In genomic region chr5:968953-969352, GRCh38 we compare ENCODE assay signal across 26 cellular contexts. TPM values are rescaled to one million over a fixed set of nuclear protein-coding genes. Genes with fewer than 3 reads are reported as not detected.
DNase-seq lines count a peak whose midpoint lies in the region; ATAC-seq and TF ChIP-seq lines count a peak whose summit lies in the region.
"Had no signal": no experiment of that assay in that cellular context is flagged by ENCODE, and none has a peak within 500 bp of the region (broad histone marks: within the 10 kb centered on the region; RNA-seq: fewer than 3 reads in every experiment).

No MANE protein-coding gene starts in this region.

- peaks cover 4% of the 10 kb centered on the region for H3K36me3 Mint-ChIP-seq in T-helper 1 cell treated with Interleukin-12 subunit alpha and Interleukin-12 subunit beta and Interleukin-4 antibody, amounts not matched to agents 30 μg/mL and 1 μg/mL, for 36 hours (ENCODE audit: low read depth)
- peaks cover 6% of the 10 kb centered on the region for H3K36me3 Mint-ChIP-seq in T-helper 17 cell (ENCODE audit: low read depth)
- peaks cover 10% of the 10 kb centered on the region for H3K36me3 Mint-ChIP-seq in nephron progenitor cell (ENCODE audit: low read depth)
- H3K36me3 Mint-ChIP-seq: CD8-positive, alpha-beta T cell; stimulated activated naive B cell treated with anti-CD40 and anti-IgM and Interleukin-4, amounts not matched to agents 10 μg/mL and 1 μg/mL and 100 μg/mL, for 72 hours had no signal

- no peak overlapping the region for H3K27ac Mint-ChIP-seq in T-helper 1 cell treated with Interleukin-12 subunit alpha and Interleukin-12 subunit beta and Interleukin-4 antibody, amounts not matched to agents 30 μg/mL and 1 μg/mL, for 36 hours
- H3K27ac Mint-ChIP-seq in T-helper 17 cell (peak overlapping the region; percentile 43), nephron progenitor cell (peak overlapping the region; percentile 13)
- H3K27ac Mint-ChIP-seq: activated B cell treated with CpG ODN at 0.5 μM for 24 hours; CD8-positive, alpha-beta T cell; stimulated activated naive B cell treated with anti-CD40 and anti-IgM and Interleukin-4, amounts not matched to agents 10 μg/mL and 1 μg/mL and 100 μg/mL, for 72 hours had no signal

- H3K9me3 Mint-ChIP-seq in T-helper 1 cell treated with Interleukin-12 subunit alpha and Interleukin-12 subunit beta and Interleukin-4 antibody, amounts not matched to agents 30 μg/mL and 1 μg/mL, for 36 hours = peaks cover 4% of the 10 kb centered on the region
- peaks cover 30% of the 10 kb centered on the region for H3K9me3 Mint-ChIP-seq in nephron progenitor cell
- H3K9me3 Mint-ChIP-seq: CD8-positive, alpha-beta T cell had no signal

- no peak for TF ChIP-seq CTCF in nephron progenitor cell (IDR thresholded peaks at IDR 0.05)

- intact Hi-C loops in cardiac septum (cut with DNase I) = no loop called here

- H3K4me3 Mint-ChIP-seq in T-helper 1 cell treated with Interleukin-12 subunit alpha and Interleukin-12 subunit beta and Interleukin-4 antibody, amounts not matched to agents 30 μg/mL and 1 μg/mL, for 36 hours = peak overlapping the region; percentile 61
- H3K4me3 Mint-ChIP-seq in T-helper 17 cell = no peak overlapping the region
- no peak overlapping the region for H3K4me3 Mint-ChIP-seq in nephron progenitor cell
- H3K4me3 Mint-ChIP-seq: activated B cell treated with CpG ODN at 0.5 μM for 24 hours; stimulated activated naive B cell treated with anti-CD40 and anti-IgM and Interleukin-4, amounts not matched to agents 10 μg/mL and 1 μg/mL and 100 μg/mL, for 72 hours had no signal

- no peak for ATAC-seq in T-helper 17 cell
- ATAC-seq: HepG2; PC-3; stimulated activated naive B cell treated with anti-CD40 and anti-IgM and Interleukin-4, amounts not matched to agents 10 μg/mL and 1 μg/mL and 100 μg/mL, for 72 hours had no signal

- H3K4me1 Mint-ChIP-seq in T-helper 1 cell treated with Interleukin-12 subunit alpha and Interleukin-12 subunit beta and Interleukin-4 antibody, amounts not matched to agents 30 μg/mL and 1 μg/mL, for 36 hours (ENCODE audit: low read depth) = peaks cover 25% of the 10 kb centered on the region
- H3K4me1 Mint-ChIP-seq in T-helper 17 cell (peaks cover 16% of the 10 kb centered on the region), nephron progenitor cell (peaks cover 25% of the 10 kb centered on the region)

- no peak for DNase-seq in T-helper 1 cell
- DNase-seq in T-helper 17 cell = no peak
- peak; percentile 43 for DNase-seq in cardiac septum (ENCODE audit: low spot score)
- DNase-seq in nephron progenitor cell = no peak
- DNase-seq in 8988T = no peak
- no peak for DNase-seq in SIG-M5 treated with dmso at 0.1 percent for 504 hours (lab: John Stamatoyannopoulos, UW; ENCODE audit: unreplicated experiment)
- DNase-seq in NCI-H1694 (lab: John Stamatoyannopoulos, UW) = no peak
- DNase-seq: activated B cell treated with CpG ODN at 0.5 μM for 24 hours; activated CD4-positive, alpha-beta T cell treated with anti-CD3 and anti-CD28 coated beads, Interleukin-2, amount 50 U/mL, for 4 hours; activated CD8-positive, alpha-beta memory T cell treated with anti-CD3 and anti-CD28 coated beads, Interleukin-2, amount 50 U/mL, for 48 hours; activated effector memory CD4-positive, alpha-beta T cell treated with anti-CD3 and anti-CD28 coated beads, Interleukin-2, amount 50 U/mL, for 16 hours; DMS153; kidney; NCI-H1092; NCI-H524 treated with DMSO at 0.1 percent for 48 hours; NK-92 treated with Interleukin-12 subunit alpha and Interleukin-12 subunit beta, amount 100 ng/mL, for 24 hours; PC-3; stimulated activated naive B cell treated with anti-CD40 and anti-IgM and Interleukin-4, amounts not matched to agents 10 μg/mL and 1 μg/mL and 100 μg/mL, for 72 hours; testis had no signal

- H3K9me3 ChIP-seq in T-helper 17 cell (ENCODE audit: control insufficient read depth, low read length, poor library complexity, severe bottlenecking) = peaks cover 2% of the 10 kb centered on the region
- H3K9me3 ChIP-seq: body of pancreas, sigmoid colon, testis had no signal

- H3K27me3 Mint-ChIP-seq in T-helper 1 cell treated with Interleukin-12 subunit alpha and Interleukin-12 subunit beta and Interleukin-4 antibody, amounts not matched to agents 30 μg/mL and 1 μg/mL, for 36 hours (ENCODE audit: low read depth) = peaks cover 57% of the 10 kb centered on the region
- H3K27me3 Mint-ChIP-seq in T-helper 17 cell (peaks cover 70% of the 10 kb centered on the region), nephron progenitor cell (ENCODE audit: low read depth, poor library complexity) (peaks cover 6% of the 10 kb centered on the region)

RNA-seq across cellular contexts. Expression of gene NKD2, which starts 39.6 kb away (rescaled TPM):
- total RNA-seq in T-helper 17 cell = not detected
- 3.6 TPM for total RNA-seq in cardiac septum
- total RNA-seq: chondrocyte, LHCN-M2 had no signal
